24 cellular contexts compared by ENCODE assay signal in the genomic region with DNA sequence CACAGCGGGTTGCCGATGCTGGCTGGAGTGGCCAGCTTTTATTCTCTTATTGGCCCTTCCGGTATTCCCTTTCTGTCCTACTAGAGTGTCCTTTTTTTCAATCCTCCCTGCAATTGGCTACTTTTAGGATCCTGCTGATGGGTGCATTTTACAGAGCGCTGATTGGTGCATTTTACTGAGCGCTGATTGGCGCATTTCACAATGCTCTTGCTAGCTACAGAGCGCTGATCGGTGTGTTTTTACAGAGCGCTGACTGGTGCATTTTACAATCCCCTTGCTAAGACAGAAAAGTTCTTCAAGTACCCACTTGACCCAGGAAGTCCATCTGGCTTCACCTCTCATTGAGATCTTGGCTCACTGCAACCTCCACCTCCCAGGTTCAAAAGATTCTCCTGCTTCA. TPM values are rescaled to one million over a fixed set of nuclear protein-coding genes. Genes with fewer than 3 reads are reported as not detected.
DNase-seq lines count a peak whose midpoint lies in the region; ATAC-seq, FAIRE-seq and TF ChIP-seq lines count a peak whose summit lies in the region.
"Had no signal": no experiment of that assay in that cellular context is flagged by ENCODE, and none has a peak within 500 bp of the region (broad histone marks: within the 10 kb centered on the region; RNA-seq: fewer than 3 reads in every experiment).

No MANE protein-coding gene starts in this region.

- H3K36me3 ChIP-seq in HepG2 (replicated peaks in 1 of 2; ENCODE audit: control insufficient read depth in 1 of 2, insufficient read depth in 2 of 2, low read length in 2 of 2) (no peaks in the 10 kb centered on the region), right lobe of liver (no peaks in the 10 kb centered on the region), K562 (ENCODE audit: control insufficient read depth, insufficient read depth, low read length) (no peaks in the 10 kb centered on the region)
- H3K36me3 ChIP-seq: BE2C, BLaER1 had no signal

- BruUV-seq in HepG2 (replicated peaks; lab: Mats Ljungman, UMichigan) (no TSS peak), K562 (replicated peaks; lab: Mats Ljungman, UMichigan) (no TSS peak)

- H3K27ac Mint-ChIP-seq in activated CD4-positive, alpha-beta memory T cell treated with anti-CD3 and anti-CD28 coated beads, Interleukin-2, amount 10 ng/mL, durations not matched to agents 7 days and 5 days = no peak overlapping the region
- H3K27ac Mint-ChIP-seq: CD14-positive monocyte; CD4-positive, alpha-beta memory T cell; CD4-positive, CD25-positive, alpha-beta regulatory T cell; CD8-positive, alpha-beta memory T cell had no signal

- in situ Hi-C loops in HepG2 (cut with HindIII; ENCODE audit: extremely low pct_ligation_motif_present, low pct_unique_long_range_greater_than_20kb) = no loop called here
- in situ Hi-C loops in K562 (cut with MboI) = no loop called here

- H3K27ac ChIP-seq in HepG2 (ENCODE audit: extremely low read length, insufficient read depth, low read length) (no peak overlapping the region), right lobe of liver (no peak overlapping the region), K562 (ENCODE audit: extremely low read depth, low read depth, low read length) (no peak overlapping the region)
- H3K27ac ChIP-seq: 22Rv1, BLaER1 had no signal

- POLR2A ChIA-PET in HepG2 (lab: Yijun Ruan, JAX) (no interaction called here), K562 (lab: Yijun Ruan, JAX) (interaction anchor here (1.0 to 2.0 kb wide), 2 partner anchors 12 to 15 kb away, joined by 3 to 8 read pairs; no protein-coding TSS in a partner anchor)
- POLR2A ChIA-PET in activated CD4-positive, alpha-beta memory T cell treated with anti-CD3 and anti-CD28 coated beads, Interleukin-2, amount 10 ng/mL, durations not matched to agents 7 days and 5 days (lab: Charles Lee) = no interaction called here

- no peaks in the 10 kb centered on the region for H3K4me1 ChIP-seq in HepG2 (ENCODE audit: insufficient read depth, low read length)
- H3K4me1 ChIP-seq in right lobe of liver = no peaks in the 10 kb centered on the region
- peaks cover 2 to 10% of the 10 kb centered on the region in 2 experiments; a peak in 1 of 5 replicates for H3K4me1 ChIP-seq in K562 (replicated peaks in 1 of 2; ENCODE audit: control insufficient read depth in 2 of 2, insufficient read depth in 2 of 2, low read length in 2 of 2)
- H3K4me1 ChIP-seq: BE2C had no signal

- no peaks in the 10 kb centered on the region for H3K4me1 Mint-ChIP-seq in activated CD4-positive, alpha-beta memory T cell treated with anti-CD3 and anti-CD28 coated beads, Interleukin-2, amount 10 ng/mL, durations not matched to agents 7 days and 5 days
- H3K4me1 Mint-ChIP-seq: CD4-positive, alpha-beta memory T cell; CD4-positive, CD25-positive, alpha-beta regulatory T cell; CD8-positive, alpha-beta memory T cell had no signal

- WGBS in HepG2 (ENCODE audit: low lambda C conversion rate) = 95% methylated on average over 9 of the region's 9 CpGs
- WGBS in right lobe of liver (ENCODE audit: insufficient coverage, low coverage, low lambda C conversion rate, missing lambda C conversion rate) = 91% methylated on average over 7 of the region's 9 CpGs
- 93% methylated on average over 9 of the region's 9 CpGs for WGBS in K562 (ENCODE audit: insufficient coverage, low coverage, missing lambda C conversion rate)

- H3K27me3 Mint-ChIP-seq in activated CD4-positive, alpha-beta memory T cell treated with anti-CD3 and anti-CD28 coated beads, Interleukin-2, amount 10 ng/mL, durations not matched to agents 7 days and 5 days = peaks cover 2% of the 10 kb centered on the region

- H2AFZ ChIP-seq in HepG2 (ENCODE audit: low read length) = no peak overlapping the region
- H2AFZ ChIP-seq in K562 (ENCODE audit: low read depth, low read length) = no peak overlapping the region

- TF ChIP-seq CTCF in HepG2 (CRISPR knock-in tag; IDR thresholded peaks at IDR 0.05) (no peak), right lobe of liver (IDR thresholded peaks at IDR 0.05) (no peak), K562 (IDR thresholded peaks at IDR 0.05 in 2 of 3, conservative IDR thresholded peaks at IDR 0.05 in 1 of 3; ENCODE audit: insufficient read depth in 2 of 3, low read depth in 1 of 3, low read length in 3 of 3) (no peak)

- FAIRE-seq in HepG2 (lab: Jason Lieb, UNC) (no peak), K562 (lab: Jason Lieb, UNC) (no peak)
- FAIRE-seq: GM12878, GM12892, GM18507 had no signal

- TF ChIP-seq POLR2A in HepG2 (IDR thresholded peaks at IDR 0.05; ENCODE audit: insufficient read depth in 1 of 2, low read depth in 2 of 2, low read length in 2 of 2) (no peak), right lobe of liver (IDR thresholded peaks at IDR 0.05) (no peak), K562 (conservative IDR thresholded peaks at IDR 0.05) (no peak)

- TF ChIP-seq EP300 in HepG2 (IDR thresholded peaks at IDR 0.05; ENCODE audit: low read depth in 2 of 2, low read length in 2 of 2) (no peak), HepG2 (CRISPR knock-in tag; IDR thresholded peaks at IDR 0.05; ENCODE audit: borderline replicate concordance) (no peak), K562 (IDR thresholded peaks at IDR 0.05; ENCODE audit: low read length) (no peak)

- H3K9me1 ChIP-seq in K562 (ENCODE audit: control insufficient read depth, insufficient read depth, low read length) = no peaks in the 10 kb centered on the region

- H4K20me1 ChIP-seq in HepG2 (ENCODE audit: insufficient read depth, low read length) (no peaks in the 10 kb centered on the region), K562 (replicated peaks; ENCODE audit: control insufficient read depth, insufficient read depth, low read length) (no peaks in the 10 kb centered on the region)
- H4K20me1 ChIP-seq: BLaER1 had no signal

- H3K9ac ChIP-seq in HepG2 (ENCODE audit: insufficient read depth, low read depth, low read length) (no peak overlapping the region), K562 (ENCODE audit: insufficient read depth in 1 of 2, low read depth in 2 of 2, low read length in 2 of 2) (no peak overlapping the region)
- H3K9ac ChIP-seq: BLaER1 had no signal

- peaks cover 13% of the 10 kb centered on the region for H3K9me3 Mint-ChIP-seq in activated CD4-positive, alpha-beta memory T cell treated with anti-CD3 and anti-CD28 coated beads, Interleukin-2, amount 10 ng/mL, durations not matched to agents 7 days and 5 days

- H3K79me2 ChIP-seq in HepG2 (ENCODE audit: insufficient read depth, low read length) (no peaks in the 10 kb centered on the region), K562 (ENCODE audit: control insufficient read depth, insufficient read depth, low read length) (no peaks in the 10 kb centered on the region)

- H3K4me3 Mint-ChIP-seq in activated CD4-positive, alpha-beta memory T cell treated with anti-CD3 and anti-CD28 coated beads, Interleukin-2, amount 10 ng/mL, durations not matched to agents 7 days and 5 days = no peak overlapping the region
- H3K4me3 Mint-ChIP-seq: CD14-positive monocyte; CD4-positive, alpha-beta memory T cell; CD4-positive, CD25-positive, alpha-beta regulatory T cell; CD8-positive, alpha-beta memory T cell had no signal

- no peak for TF ChIP-seq RAD21 in HepG2 (CRISPR knock-in tag; IDR thresholded peaks at IDR 0.05)
- no peak for TF ChIP-seq RAD21 in K562 (CRISPR knock-in tag; conservative IDR thresholded peaks at IDR 0.05 in 1 of 2, IDR thresholded peaks at IDR 0.05 in 1 of 2)

- ATAC-seq in HepG2 = no peak
- ATAC-seq in right lobe of liver = no peak
- no peak for ATAC-seq in K562
- no peak for ATAC-seq in HG03460 (IDR thresholded peaks at IDR 0.05; ENCODE audit: unreplicated experiment)
- ATAC-seq: GM12878 had no signal

- intact Hi-C loops in HepG2 (cut with micrococcal nuclease; ENCODE audit: unreplicated experiment) = no loop called here
- intact Hi-C loops in right lobe of liver (cut with DNase I) = no loop called here
- intact Hi-C loops in K562 (cut with micrococcal nuclease) = no loop called here

- H3K9me3 ChIP-seq in HepG2 (ENCODE audit: low read length) = no peaks in the 10 kb centered on the region
- no peaks in the 10 kb centered on the region for H3K9me3 ChIP-seq in right lobe of liver
- H3K9me3 ChIP-seq in K562 (replicated peaks; ENCODE audit: control insufficient read depth, insufficient read depth, low read depth, low read length) = no peaks in the 10 kb centered on the region; the same call in 1 of the 2 replicates
- H3K9me3 ChIP-seq: BE2C had no signal

- H3K27me3 ChIP-seq in HepG2 (ENCODE audit: control insufficient read depth in 1 of 2, insufficient read depth in 2 of 2, low read length in 2 of 2) (no peaks in the 10 kb centered on the region), right lobe of liver (no peaks in the 10 kb centered on the region), K562 (ENCODE audit: control insufficient read depth in 2 of 2, insufficient read depth in 2 of 2, low read length in 2 of 2) (no peaks in the 10 kb centered on the region)
- H3K27me3 ChIP-seq: BE2C, BLaER1 had no signal

- no peak overlapping the region for H3K4me3 ChIP-seq in HepG2 (replicated peaks in 1 of 3; ENCODE audit: insufficient read depth in 1 of 3, low read depth in 2 of 3, low read length in 3 of 3)
- H3K4me3 ChIP-seq in right lobe of liver = no peak overlapping the region
- no peak overlapping the region for H3K4me3 ChIP-seq in K562
- H3K4me3 ChIP-seq: BLaER1, GM12878 had no signal

- CTCF ChIA-PET in HepG2 (lab: Yijun Ruan, JAX; ENCODE audit: low intra/inter-chr PET ratio, low total read pairs) (no interaction called here), K562 (lab: Yijun Ruan, JAX; ENCODE audit: low intra/inter-chr PET ratio) (no interaction called here)
- CTCF ChIA-PET in activated CD4-positive, alpha-beta memory T cell treated with anti-CD3 and anti-CD28 coated beads, Interleukin-2, amount 10 ng/mL, durations not matched to agents 7 days and 5 days (lab: Charles Lee) = no interaction called here

- no peak overlapping the region for H3K4me2 ChIP-seq in HepG2 (ENCODE audit: low read depth, low read length)
- no peak overlapping the region for H3K4me2 ChIP-seq in K562 (ENCODE audit: insufficient read depth, low read length)
- H3K4me2 ChIP-seq: BLaER1 had no signal

- H3K36me3 Mint-ChIP-seq in activated CD4-positive, alpha-beta memory T cell treated with anti-CD3 and anti-CD28 coated beads, Interleukin-2, amount 10 ng/mL, durations not matched to agents 7 days and 5 days (ENCODE audit: low read depth) = no peaks in the 10 kb centered on the region
- H3K36me3 Mint-ChIP-seq: CD14-positive monocyte; CD4-positive, CD25-positive, alpha-beta regulatory T cell had no signal

- DNase-seq in HepG2 (ENCODE audit: low spot score) (no peak), right lobe of liver (no peak), K562 (ENCODE audit: extremely low read depth in 1 of 4, low spot score in 3 of 4) (no peak)
- no peak for DNase-seq in activated CD4-positive, alpha-beta memory T cell treated with anti-CD3 and anti-CD28 coated beads, Interleukin-2, amount 10 ng/mL, durations not matched to agents 7 days and 5 days
- DNase-seq: ACHN; BE2C; C1 segment of cervical spinal cord; CD4-positive, alpha-beta memory T cell; CD4-positive, CD25-positive, alpha-beta regulatory T cell; CD8-positive, alpha-beta memory T cell; COR-L47; DMS 273 treated with DMSO at 0.1 percent for 48 hours; DMS153; DMS79; DND-41; EL; GDM1 had no signal

RNA-seq across cellular contexts. Expression of a gene that starts 44.4 kb away (rescaled TPM):
- 13.0 and 17.7 TPM in 2 replicates for total RNA-seq in HepG2 (2016; rRNA removed; fragmentation: Illumina TruSeq; extraction: Trizol)
- 8.2 and 14.6 TPM in 2 replicates for total RNA-seq in HepG2 (2016; cell fraction: cytosol; rRNA removed; fragmentation: Illumina TruSeq; extraction: Trizol; ENCODE audit: low read depth)
- total RNA-seq in HepG2 (2016; cell fraction: insoluble cytoplasmic fraction; rRNA removed; fragmentation: Illumina TruSeq; extraction: Trizol) = 13.6 and 15.0 TPM in 2 replicates
- total RNA-seq in HepG2 (2016; cell fraction: membrane; rRNA removed; fragmentation: Illumina TruSeq; extraction: Trizol) = 14.7 and 17.3 TPM in 2 replicates
- 17.1 and 21.0 TPM in 2 replicates for total RNA-seq in HepG2 (2016; cell fraction: nucleus; rRNA removed; fragmentation: Illumina TruSeq; extraction: Trizol)
- 34.4 and 37.0 TPM in 2 replicates for polyA plus RNA-seq in HepG2 (2011; rRNA removed)
- polyA plus RNA-seq in HepG2 (2011; cell fraction: cytosol; rRNA removed) = 35.1 and 36.7 TPM in 2 replicates
- 42.3 and 51.3 TPM in 2 replicates for polyA plus RNA-seq in HepG2 (2011; cell fraction: nucleus; rRNA removed)
- 50.2 and 57.7 TPM in 2 replicates for polyA plus RNA-seq in HepG2 (2012)
- 7.2 and 7.7 TPM in 2 replicates for polyA plus RNA-seq in HepG2 (2016; cell fraction: cytosol; fragmentation: Illumina TruSeq; extraction: Trizol; ENCODE audit: low read depth)
- 35.3 and 42.4 TPM in 2 replicates for polyA plus RNA-seq in HepG2 (2016; cell fraction: insoluble cytoplasmic fraction; fragmentation: Illumina TruSeq; extraction: Trizol; ENCODE audit: low read depth)
- 18.9 and 19.9 TPM in 2 replicates for polyA plus RNA-seq in HepG2 (2016; cell fraction: membrane; fragmentation: Illumina TruSeq; extraction: Trizol; ENCODE audit: low read depth)
- 39.6 and 40.2 TPM in 2 replicates for polyA plus RNA-seq in HepG2 (2016; cell fraction: nucleus; fragmentation: Illumina TruSeq; extraction: Trizol; ENCODE audit: insufficient read depth, low read depth)
- 4.9 and 74.4 TPM in 2 replicates for polyA minus RNA-seq in HepG2 (2011; rRNA and poly(A)+ RNA removed; ENCODE audit: low replicate concordance)
- polyA minus RNA-seq in HepG2 (2011; cell fraction: cytosol; rRNA and poly(A)+ RNA removed) = 42.6 and 50.6 TPM in 2 replicates
- polyA minus RNA-seq in HepG2 (2011; cell fraction: nucleus; rRNA and poly(A)+ RNA removed) = 36.3 and 43.9 TPM in 2 replicates
- 10 to 100 TPM; 11.0 to 22.5 (median 15.2) TPM for total RNA-seq in right lobe of liver
- total RNA-seq in K562 (2011; cell fraction: chromatin; rRNA removed; ENCODE audit: low replicate concordance) = 32.9 and 55.4 TPM in 2 replicates
- total RNA-seq in K562 (2011; cell fraction: nucleolus; rRNA removed) = 16.8 and 20.1 TPM in 2 replicates
- 32.7 and 48.2 TPM in 2 replicates for total RNA-seq in K562 (2011; cell fraction: nucleoplasm; rRNA removed)
- 7.8 and 9.5 TPM in 2 replicates for total RNA-seq in K562 (2014; rRNA removed)
- total RNA-seq in K562 (2014; rRNA removed; fragmentation: Illumina TruSeq; extraction: Trizol) = 14.1 and 14.8 TPM in 2 replicates
- 10.2 and 10.7 TPM in 2 replicates for total RNA-seq in K562 (2015; rRNA removed; fragmentation: Illumina TruSeq; extraction: Trizol)
- 42.6 and 50.8 TPM in 2 replicates for total RNA-seq in K562 (2021)
- polyA plus RNA-seq in K562 (2011; rRNA removed) = 15.3 and 16.5 TPM in 2 replicates
- 18.1 and 23.5 TPM in 2 replicates for polyA plus RNA-seq in K562 (2011; cell fraction: cytosol; rRNA removed)
- polyA plus RNA-seq in K562 (2011; cell fraction: nucleus; rRNA removed) = 20.4 and 30.3 TPM in 2 replicates
- 22.1 and 26.6 TPM in 2 replicates for polyA plus RNA-seq in K562 (2012)
- 40.9 and 42.6 TPM in 2 replicates for polyA plus RNA-seq in K562 (2014; fragmentation: Illumina TruSeq; extraction: Trizol)
- polyA plus RNA-seq in K562 (2014; fragmentation: Nextera tagmentation; extraction: Ambion mirVana) = 1 to 10 TPM; 4.6 to 6.4 TPM
- 17.9 and 21.2 TPM in 2 replicates for polyA plus RNA-seq in K562 (2014; rRNA removed)
- polyA minus RNA-seq in K562 (2011; rRNA and poly(A)+ RNA removed) = 16.7 and 18.3 TPM in 2 replicates
- 22.5 and 22.8 TPM in 2 replicates for polyA minus RNA-seq in K562 (2011; cell fraction: cytosol; rRNA and poly(A)+ RNA removed)
- 6.9 and 9.3 TPM in 2 replicates for polyA minus RNA-seq in K562 (2011; cell fraction: nucleus; rRNA and poly(A)+ RNA removed)
- 10 to 100 TPM; 12.2 to 12.6 TPM for total RNA-seq in activated CD4-positive, alpha-beta memory T cell treated with anti-CD3 and anti-CD28 coated beads, Interleukin-2, amount 10 ng/mL, durations not matched to agents 7 days and 5 days
